Comparison of ENCODE assay signal across 9 cellular contexts in the genomic region with DNA sequence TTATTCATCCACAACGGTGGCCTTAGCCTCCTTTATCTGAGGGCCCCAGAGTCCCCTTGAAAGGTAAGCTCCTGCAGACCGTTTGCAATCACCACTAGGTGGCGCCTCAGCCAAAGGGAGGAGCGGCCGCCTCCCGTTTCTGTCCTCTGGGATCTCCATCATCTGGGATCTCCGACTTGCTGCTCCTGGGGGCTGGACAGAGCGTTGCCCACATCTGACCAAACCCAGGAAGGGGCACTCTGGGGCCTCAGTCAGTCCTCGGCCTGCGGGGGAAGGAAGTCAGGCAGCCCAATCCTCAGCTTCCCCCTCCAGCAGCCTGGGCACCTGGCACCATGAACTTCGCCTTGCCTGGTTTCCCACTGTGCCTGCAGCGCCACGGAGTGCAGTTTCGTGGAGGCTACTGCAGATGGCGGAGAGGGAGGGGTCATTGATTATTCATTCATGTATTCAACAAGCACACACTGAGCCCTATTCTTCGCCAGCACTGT. TPM values are rescaled to one million over a fixed set of nuclear protein-coding genes. Genes with fewer than 3 reads are reported as not detected.
DNase-seq lines count a peak whose midpoint lies in the region; ATAC-seq lines count a peak whose summit lies in the region.
"Had no signal": no experiment of that assay in that cellular context is flagged by ENCODE, and none has a peak within 500 bp of the region (broad histone marks: within the 10 kb centered on the region; RNA-seq: fewer than 3 reads in every experiment).

No MANE protein-coding gene starts in this region.

- no peaks in the 10 kb centered on the region for H3K4me1 Mint-ChIP-seq in activated CD4-positive, alpha-beta T cell treated with anti-CD3 and anti-CD28 coated beads, Interleukin-2, amount 10 ng/mL, durations not matched to agents 7 days and 5 days

- no peaks in the 10 kb centered on the region for H3K36me3 Mint-ChIP-seq in activated CD4-positive, alpha-beta T cell treated with anti-CD3 and anti-CD28 coated beads, Interleukin-2, amount 10 ng/mL, durations not matched to agents 7 days and 5 days (ENCODE audit: low read depth)

- CTCF ChIA-PET in activated CD4-positive, alpha-beta T cell treated with anti-CD3 and anti-CD28 coated beads, Interleukin-2, amount 10 ng/mL, durations not matched to agents 7 days and 5 days (lab: Charles Lee) = interaction anchor here (0.8 to 24.5 kb wide), 14 partner anchors 10 to 294 kb away, joined by 3 to 441 read pairs (median 4); no protein-coding TSS in a partner anchor

- no peaks in the 10 kb centered on the region for H3K27me3 Mint-ChIP-seq in activated CD4-positive, alpha-beta T cell treated with anti-CD3 and anti-CD28 coated beads, Interleukin-2, amount 10 ng/mL, durations not matched to agents 7 days and 5 days
- H3K27me3 Mint-ChIP-seq: stimulated activated naive CD8-positive, alpha-beta T cell treated with anti-CD3 and anti-CD28 coated beads, Interleukin-15, Interleukin-2, amounts not matched to agents 100 ng/mL and 50 ng/mL, for 24 hours had no signal

- DNase-seq in Ammon's horn (ENCODE audit: low spot score) (peak; percentile 92), NCI-H226 (peak; percentile 53), dermis microvascular lymphatic vessel endothelial cell (ENCODE audit: low read depth in 2 of 2) (peak; percentile 20 to 72), medulla oblongata (ENCODE audit: extremely low spot score) (peak; percentile 93)
- DNase-seq in activated CD4-positive, alpha-beta T cell treated with anti-CD3 and anti-CD28 coated beads, Interleukin-2, amount 10 ng/mL, durations not matched to agents 7 days and 5 days = peak; percentile 58
- peak; percentile 21 to 29 for DNase-seq in stimulated activated CD8-positive, alpha-beta memory T cell treated with anti-CD3 and anti-CD28 coated beads, Interleukin-4, amount 100 ng/mL, for 4 hours (ENCODE audit: low read depth in 2 of 2, low spot score in 1 of 2)

- POLR2A ChIA-PET in activated CD4-positive, alpha-beta T cell treated with anti-CD3 and anti-CD28 coated beads, Interleukin-2, amount 10 ng/mL, durations not matched to agents 7 days and 5 days (lab: Charles Lee) = no interaction called here

- ATAC-seq in GM21367 (IDR thresholded peaks at IDR 0.05; ENCODE audit: unreplicated experiment) = peak; percentile 57
- no peak for ATAC-seq in GM21576 (IDR thresholded peaks at IDR 0.05; ENCODE audit: unreplicated experiment)

- H3K9me3 Mint-ChIP-seq in activated CD4-positive, alpha-beta T cell treated with anti-CD3 and anti-CD28 coated beads, Interleukin-2, amount 10 ng/mL, durations not matched to agents 7 days and 5 days = no peaks in the 10 kb centered on the region
- H3K9me3 Mint-ChIP-seq: stimulated activated naive CD8-positive, alpha-beta T cell treated with anti-CD3 and anti-CD28 coated beads, Interleukin-15, Interleukin-2, amounts not matched to agents 100 ng/mL and 50 ng/mL, for 24 hours had no signal

- H3K4me3 Mint-ChIP-seq in activated CD4-positive, alpha-beta T cell treated with anti-CD3 and anti-CD28 coated beads, Interleukin-2, amount 10 ng/mL, durations not matched to agents 7 days and 5 days = no peak overlapping the region
- H3K4me3 Mint-ChIP-seq: stimulated activated naive CD8-positive, alpha-beta T cell treated with anti-CD3 and anti-CD28 coated beads, Interleukin-15, Interleukin-2, amounts not matched to agents 100 ng/mL and 50 ng/mL, for 24 hours had no signal

- H3K27ac Mint-ChIP-seq in activated CD4-positive, alpha-beta T cell treated with anti-CD3 and anti-CD28 coated beads, Interleukin-2, amount 10 ng/mL, durations not matched to agents 7 days and 5 days = no peak overlapping the region
- H3K27ac Mint-ChIP-seq: stimulated activated naive CD8-positive, alpha-beta T cell treated with anti-CD3 and anti-CD28 coated beads, Interleukin-15, Interleukin-2, amounts not matched to agents 100 ng/mL and 50 ng/mL, for 24 hours had no signal

RNA-seq across cellular contexts. Expression of gene TP53I11, which starts 23.5 kb away (rescaled TPM):
- total RNA-seq in activated CD4-positive, alpha-beta T cell treated with anti-CD3 and anti-CD28 coated beads, Interleukin-2, amount 10 ng/mL, durations not matched to agents 7 days and 5 days = 1 to 10 TPM in 1 of 2 experiments, under 1 TPM in 1; 0.67 to 1.4 TPM
- total RNA-seq in dermis microvascular lymphatic vessel endothelial cell = 10.0 and 28.8 TPM in 2 replicates

Comparison
In these comparisons a context has a peak if more than half of its experiments do, and no peak if none do; other contexts are left out.
1. DNase-seq: peak in every context shown above with its lines; median percentile 93 in medulla oblongata; 92 in Ammon's horn; 58 in activated CD4-positive, alpha-beta T cell treated with anti-CD3 and anti-CD28 coated beads, Interleukin-2, amount 10 ng/mL, durations not matched to agents 7 days and 5 days; 53 in NCI-H226; 46 in dermis microvascular lymphatic vessel endothelial cell; 25 in stimulated activated CD8-positive, alpha-beta memory T cell treated with anti-CD3 and anti-CD28 coated beads, Interleukin-4, amount 100 ng/mL, for 4 hours.